ENCODE assay signal across 10 cellular contexts in the genomic region with DNA sequence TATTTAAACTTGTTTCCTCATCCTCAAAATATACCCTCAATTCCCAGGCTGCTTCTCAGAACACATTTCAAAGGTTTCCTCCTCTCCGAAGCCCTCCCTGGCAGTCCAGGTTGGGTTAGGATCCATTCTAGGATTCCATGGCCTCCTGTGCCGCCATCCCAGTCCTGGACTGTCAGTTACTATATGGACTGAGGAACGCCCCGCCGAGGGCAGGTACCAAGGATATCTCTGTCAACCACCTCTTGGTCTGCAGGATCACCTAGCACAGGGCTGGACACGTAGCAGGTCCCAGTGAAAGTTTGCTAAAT. TPM values are rescaled to one million over a fixed set of nuclear protein-coding genes. Genes with fewer than 3 reads are reported as not detected.
DNase-seq lines count a peak whose midpoint lies in the region; ATAC-seq and TF ChIP-seq lines count a peak whose summit lies in the region.
"Had no signal": no experiment of that assay in that cellular context is flagged by ENCODE, and none has a peak within 500 bp of the region (broad histone marks: within the 10 kb centered on the region; RNA-seq: fewer than 3 reads in every experiment).

No MANE protein-coding gene starts in this region.

- H3K36me3 ChIP-seq in mucosa of stomach (ENCODE audit: control insufficient read depth, insufficient read depth, low read length) = peaks cover 6% of the 10 kb centered on the region

- DNase-seq in CD4-positive, alpha-beta T cell = no peak
- DNase-seq in activated CD4-positive, alpha-beta memory T cell treated with anti-CD3 and anti-CD28 coated beads for 36 hours = no peak
- DNase-seq in activated CD4-positive, CD25-positive, alpha-beta regulatory T cell treated with anti-CD3 and anti-CD28 coated beads, Interleukin-2, amount 50 U/mL, for 72 hours = no peak
- DNase-seq: DMS 273 treated with DMSO at 0.1 percent for 48 hours, NCI-H2107, occipital lobe had no signal

- no peaks in the 10 kb centered on the region for H3K27me3 Mint-ChIP-seq in CD4-positive, alpha-beta T cell
- H3K27me3 Mint-ChIP-seq in activated CD4-positive, alpha-beta memory T cell treated with anti-CD3 and anti-CD28 coated beads for 36 hours = no peaks in the 10 kb centered on the region

- peak overlapping the region; percentile 81 for H3K4me3 Mint-ChIP-seq in CD4-positive, alpha-beta T cell
- H3K4me3 Mint-ChIP-seq in activated CD4-positive, alpha-beta memory T cell treated with anti-CD3 and anti-CD28 coated beads for 36 hours = peak overlapping the region; percentile 9

- H3K9ac ChIP-seq in mucosa of stomach (ENCODE audit: low read length) = peak overlapping the region; percentile 31

- CTCF ChIA-PET in CD4-positive, alpha-beta T cell (lab: Charles Lee) = interaction anchor here (1.5 kb wide), 1 partner anchor 19 kb away, joined by 5 read pairs; a partner anchor contains a TSS
- CTCF ChIA-PET in activated CD4-positive, alpha-beta memory T cell treated with anti-CD3 and anti-CD28 coated beads for 36 hours (lab: Charles Lee) = interaction anchor here (1.5 to 4.0 kb wide), 2 partner anchors 20 to 25 kb away, joined by 4 to 32 read pairs; a partner anchor contains a TSS

- intact Hi-C loops in CD4-positive, alpha-beta T cell (cut with DNase I, micrococcal nuclease) = loop anchor here (5.0 to 10.0 kb wide), 5 partner anchors 38 to 621 kb away; a partner anchor contains a TSS
- intact Hi-C loops in activated CD4-positive, alpha-beta memory T cell treated with anti-CD3 and anti-CD28 coated beads for 36 hours (cut with micrococcal nuclease) = no loop called here

- H3K4me1 Mint-ChIP-seq in CD4-positive, alpha-beta T cell (ENCODE audit: low read depth) = peaks cover 18% of the 10 kb centered on the region
- H3K4me1 Mint-ChIP-seq in activated CD4-positive, alpha-beta memory T cell treated with anti-CD3 and anti-CD28 coated beads for 36 hours (ENCODE audit: low read depth) = peaks cover 14% of the 10 kb centered on the region

- peaks cover 19% of the 10 kb centered on the region for H3K4me1 ChIP-seq in mucosa of stomach (ENCODE audit: control insufficient read depth, insufficient read depth, low read length)

- no peak for TF ChIP-seq CTCF in CD4-positive, alpha-beta T cell (IDR thresholded peaks at IDR 0.05)

- H3K4me3 ChIP-seq in mucosa of stomach (ENCODE audit: low read length) = no peak overlapping the region

- H3K9me3 Mint-ChIP-seq in CD4-positive, alpha-beta T cell = no peaks in the 10 kb centered on the region
- H3K9me3 Mint-ChIP-seq in activated CD4-positive, alpha-beta memory T cell treated with anti-CD3 and anti-CD28 coated beads for 36 hours = no peaks in the 10 kb centered on the region

- no peak overlapping the region for H3K27ac Mint-ChIP-seq in CD4-positive, alpha-beta T cell
- no peak overlapping the region for H3K27ac Mint-ChIP-seq in activated CD4-positive, alpha-beta memory T cell treated with anti-CD3 and anti-CD28 coated beads for 36 hours

- POLR2A ChIA-PET in CD4-positive, alpha-beta T cell (lab: Charles Lee) = interaction anchor here (3.7 to 4.6 kb wide), 2 partner anchors 19 to 23 kb away, joined by 70 to 71 read pairs; a partner anchor contains a TSS
- POLR2A ChIA-PET in activated CD4-positive, alpha-beta memory T cell treated with anti-CD3 and anti-CD28 coated beads for 36 hours (lab: Charles Lee) = no interaction called here

- peaks cover 29% of the 10 kb centered on the region for H3K36me3 Mint-ChIP-seq in CD4-positive, alpha-beta T cell (ENCODE audit: low read depth)
- H3K36me3 Mint-ChIP-seq in activated CD4-positive, alpha-beta memory T cell treated with anti-CD3 and anti-CD28 coated beads for 36 hours = peaks cover 5% of the 10 kb centered on the region

- H3K27me3 ChIP-seq in CD4-positive, alpha-beta T cell (ENCODE audit: control insufficient read depth, insufficient read depth, low read length) = no peaks in the 10 kb centered on the region
- no peaks in the 10 kb centered on the region for H3K27me3 ChIP-seq in mucosa of stomach (ENCODE audit: control insufficient read depth, insufficient read depth, low read length)

- no peak for ATAC-seq in CD4-positive, alpha-beta T cell (ENCODE audit: poor library complexity)
- no peak for ATAC-seq in GM19452 (IDR thresholded peaks at IDR 0.05; ENCODE audit: unreplicated experiment)
- ATAC-seq in GM18502 (IDR thresholded peaks at IDR 0.05; ENCODE audit: poor library complexity, unreplicated experiment) = no peak
- ATAC-seq: Right ventricle myocardium inferior had no signal

- no peak overlapping the region for H3K27ac ChIP-seq in CD4-positive, alpha-beta T cell (ENCODE audit: low read depth, low read length)

- no peaks in the 10 kb centered on the region for H3K9me3 ChIP-seq in CD4-positive, alpha-beta T cell (ENCODE audit: control insufficient read depth, low read length)
- H3K9me3 ChIP-seq in mucosa of stomach (ENCODE audit: control insufficient read depth, low read length) = no peaks in the 10 kb centered on the region

RNA-seq across cellular contexts. Expression of a gene that starts 1.5 kb away (rescaled TPM):
- total RNA-seq in CD4-positive, alpha-beta T cell = 10 to 100 TPM; 17.4 to 19.2 TPM
- 10 to 100 TPM; 12.1 to 13.1 TPM for total RNA-seq in activated CD4-positive, alpha-beta memory T cell treated with anti-CD3 and anti-CD28 coated beads for 36 hours

RNA-seq across cellular contexts. Expression of a gene that starts 19.8 kb away (rescaled TPM):
- 10 to 100 TPM; 26.4 to 26.5 TPM for total RNA-seq in CD4-positive, alpha-beta T cell
- total RNA-seq in activated CD4-positive, alpha-beta memory T cell treated with anti-CD3 and anti-CD28 coated beads for 36 hours = 10 to 100 TPM; 11.5 to 12.6 TPM

RNA-seq across cellular contexts. Expression of a gene that starts 20.0 kb away (rescaled TPM):
- 1 to 10 TPM; 4.3 to 5.2 TPM for total RNA-seq in CD4-positive, alpha-beta T cell
- total RNA-seq in activated CD4-positive, alpha-beta memory T cell treated with anti-CD3 and anti-CD28 coated beads for 36 hours = 10 to 100 TPM; 34.6 to 37.6 TPM

RNA-seq across cellular contexts. Expression of a gene that starts 21.2 kb away (rescaled TPM):
- under 1 TPM; 0.59 to 0.88 TPM for total RNA-seq in CD4-positive, alpha-beta T cell
- total RNA-seq in activated CD4-positive, alpha-beta memory T cell treated with anti-CD3 and anti-CD28 coated beads for 36 hours = 1 to 10 TPM in 1 of 2 experiments, under 1 TPM in 1; 0.53 to 1.2 TPM

RNA-seq across cellular contexts. Expression of a gene that starts 32.4 kb away (rescaled TPM):
- total RNA-seq in CD4-positive, alpha-beta T cell = 1 to 10 TPM; 1.5 TPM
- total RNA-seq in activated CD4-positive, alpha-beta memory T cell treated with anti-CD3 and anti-CD28 coated beads for 36 hours = 1 to 10 TPM; 1.2 to 1.7 TPM

Comparison
In these comparisons a context has a peak if more than half of its experiments do, and no peak if none do; other contexts are left out.
1. RNA of a gene that starts 20.0 kb away (total RNA-seq): 34.6 to 37.6 TPM in activated CD4-positive, alpha-beta memory T cell treated with anti-CD3 and anti-CD28 coated beads for 36 hours; 4.3 to 5.2 TPM in CD4-positive, alpha-beta T cell; every median in the first group is over 4 times any median in the second.